ENCODE assay signal across 1 cellular context in the genomic region with DNA sequence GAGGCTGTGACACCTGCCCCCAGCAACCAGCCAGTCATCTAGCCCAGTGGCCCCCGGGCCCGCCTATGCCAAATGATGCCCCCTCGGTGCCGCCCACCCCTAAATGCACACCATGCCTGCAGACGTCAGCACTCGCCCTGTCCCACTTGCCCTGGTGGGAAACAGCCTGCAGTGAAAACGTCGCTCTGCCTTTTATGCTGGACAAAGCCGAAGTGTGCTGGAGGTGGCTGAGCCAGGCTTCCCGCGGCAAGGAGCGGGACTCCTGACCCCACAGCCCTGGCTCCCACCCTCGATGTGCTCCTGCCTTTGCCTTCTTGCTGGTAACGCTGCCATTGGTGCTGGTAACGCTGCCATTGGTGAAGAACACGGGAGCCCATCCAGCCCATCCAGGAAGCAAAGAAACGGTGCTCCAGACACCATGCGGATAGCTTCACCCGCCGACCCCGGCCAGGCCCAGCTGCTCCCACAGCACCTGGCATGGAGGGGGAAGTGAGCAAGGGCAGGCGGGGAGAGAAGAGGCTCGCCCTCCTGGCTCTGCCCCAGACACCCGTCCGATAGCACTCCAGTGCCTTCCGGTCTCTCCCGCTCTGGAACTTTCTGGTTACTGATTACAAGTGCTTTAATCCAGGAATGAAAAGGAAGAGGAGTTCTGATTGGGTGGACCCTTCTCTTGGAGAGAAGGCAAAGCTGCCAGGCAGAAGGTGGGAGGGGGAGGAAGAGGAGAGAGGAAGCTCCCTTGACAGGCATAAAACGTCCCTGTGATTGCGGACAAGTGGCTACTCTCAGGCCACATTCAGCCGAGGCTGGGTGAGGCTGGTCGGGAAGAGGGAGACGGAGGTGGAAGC.
TF ChIP-seq lines count a peak whose summit lies in the region.

No MANE protein-coding gene starts in this region.

TF ChIP-seq in endothelial cell of umbilical vein, 7 proteins besides CTCF, POLR2A, EP300 and RAD21:
- TF ChIP-seq, protein P1, sequence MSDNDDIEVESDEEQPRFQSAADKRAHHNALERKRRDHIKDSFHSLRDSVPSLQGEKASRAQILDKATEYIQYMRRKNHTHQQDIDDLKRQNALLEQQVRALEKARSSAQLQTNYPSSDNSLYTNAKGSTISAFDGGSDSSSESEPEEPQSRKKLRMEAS (IDR thresholded peaks at IDR 0.05; ENCODE audit: insufficient read depth, insufficient read length) = no peak
- TF ChIP-seq JUN (IDR thresholded peaks at IDR 0.05; ENCODE audit: borderline replicate concordance, insufficient read depth, insufficient read length, low read depth) (no peak), FOS (IDR thresholded peaks at IDR 0.05; ENCODE audit: borderline replicate concordance, insufficient read depth, low read length) (no peak), MYC (IDR thresholded peaks at IDR 0.05; ENCODE audit: low read depth, low read length) (no peak), EZH2 (IDR thresholded peaks at IDR 0.05; ENCODE audit: borderline replicate concordance, low read depth, low read length, severe bottlenecking) (no peak), POLR2AphosphoS5 (IDR thresholded peaks at IDR 0.05; ENCODE audit: insufficient read depth, low read depth, low read length) (no peak), GATA2 (IDR thresholded peaks at IDR 0.05; ENCODE audit: insufficient read depth, insufficient read length, low read depth, low read length) (no peak)
